Comparison of ENCODE assay signal across 8 cellular contexts in the genomic region with DNA sequence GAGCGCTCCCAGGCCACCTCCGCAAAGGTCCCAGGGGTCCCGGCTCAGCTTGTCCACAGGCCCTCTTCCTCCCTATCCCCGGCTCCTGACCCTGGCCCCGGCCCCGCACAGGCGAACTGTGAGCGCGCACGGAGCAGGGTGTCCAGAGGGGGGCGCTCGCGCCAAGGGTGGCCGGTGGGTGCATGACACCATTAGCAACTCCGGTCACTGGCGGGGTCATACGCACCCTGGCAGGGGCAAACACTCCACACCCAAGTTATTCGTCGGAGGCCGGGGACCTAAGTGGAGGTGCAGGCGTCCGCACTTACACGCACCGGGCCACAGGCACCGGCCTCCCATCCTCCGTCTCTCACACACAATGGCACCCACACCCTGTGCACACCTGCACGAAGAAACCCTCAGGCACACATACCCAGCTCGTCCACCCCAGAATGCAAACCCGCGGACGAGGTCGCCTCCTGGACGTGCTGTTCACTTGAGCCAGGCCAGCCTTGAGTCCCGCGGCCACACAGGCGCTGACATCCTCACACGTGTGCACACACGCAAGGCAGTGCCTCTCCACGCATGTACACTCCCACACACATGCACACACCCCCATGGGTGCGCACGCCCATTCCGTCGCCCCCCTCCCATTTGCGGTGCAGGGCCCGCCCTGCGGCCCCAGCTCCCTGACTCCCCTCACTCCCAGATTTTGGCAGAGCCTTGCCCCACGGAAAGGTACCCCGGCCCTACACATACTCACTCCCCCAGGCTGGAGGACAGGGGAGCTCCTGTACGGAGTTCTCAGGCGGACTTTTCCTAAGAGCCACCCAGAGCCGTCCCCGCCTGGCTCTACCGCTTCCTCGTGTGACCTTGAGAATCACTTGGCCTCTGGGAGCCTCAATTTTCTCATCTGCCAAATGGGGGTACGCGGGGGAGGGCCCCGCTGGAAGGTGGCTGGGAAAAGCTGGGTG. TPM values are rescaled to one million over a fixed set of nuclear protein-coding genes. Genes with fewer than 3 reads are reported as not detected.
DNase-seq lines count a peak whose midpoint lies in the region; ATAC-seq, FAIRE-seq and TF ChIP-seq lines count a peak whose summit lies in the region.

Gene RASGRP2, minus strand, starts transcription at position 552 of the 953 bp plus-strand sequence. CDS start 1,276 bp downstream, outside the sequence.

- no peak within 1 kb of the TSS for H2AFZ ChIP-seq in HepG2 (ENCODE audit: low read length)

- 0 out of 2 replicates have a peak, but pooled peaks cover 3% of the 10 kb centered on the region for H4K20me1 ChIP-seq in HepG2 (ENCODE audit: insufficient read depth, low read length)

- DNase-seq in Caki2 (ENCODE audit: low read depth): peak; percentile 41
- peak; percentile 62 for DNase-seq in Jurkat, Clone E6-1 (ENCODE audit: low read depth, low spot score)
- DNase-seq in activated CD4-positive, CD25-positive, alpha-beta regulatory T cell treated with anti-CD3 and anti-CD28 coated beads, Interleukin-2, amount 50 U/mL, for 16 hours (ENCODE audit: low read depth, low spot score): peak; percentile 66
- peak; percentile 83 to 93 for DNase-seq in central memory CD8-positive, alpha-beta T cell (ENCODE audit: low spot score in 2 of 2)
- peak; percentile 28 for DNase-seq in HepG2 (ENCODE audit: low spot score)
- peak; percentile 71 to 73 for DNase-seq in stimulated activated CD4-positive, alpha-beta T cell treated with anti-CD3 and anti-CD28 coated beads, Interleukin-4, amount 100 ng/mL, for 4 hours
- DNase-seq in putamen (ENCODE audit: low spot score): no peak

- TF ChIP-seq POLR2A in HepG2 (IDR thresholded peaks at IDR 0.05; ENCODE audit: insufficient read depth in 1 of 2, low read depth in 2 of 2, low read length in 2 of 2): no peak

- H3K9me3 Mint-ChIP-seq in central memory CD8-positive, alpha-beta T cell: no peaks in the 10 kb centered on the region

- FAIRE-seq in HepG2 (lab: Jason Lieb, UNC): no peak

- BruUV-seq in HepG2 (replicated peaks; lab: Mats Ljungman, UMichigan): no TSS peak

- no peaks in the 10 kb centered on the region for H3K79me2 ChIP-seq in HepG2 (ENCODE audit: insufficient read depth, low read length)

- no peaks in the 10 kb centered on the region for H3K27me3 Mint-ChIP-seq in central memory CD8-positive, alpha-beta T cell

- TF ChIP-seq EP300 in HepG2 (IDR thresholded peaks at IDR 0.05; ENCODE audit: low read depth in 2 of 2, low read length in 2 of 2) (no peak), HepG2 (CRISPR knock-in tag; IDR thresholded peaks at IDR 0.05; ENCODE audit: borderline replicate concordance) (no peak)

- TF ChIP-seq CTCF in HepG2 (CRISPR knock-in tag; IDR thresholded peaks at IDR 0.05): peak; percentile 78

- no peaks in the 10 kb centered on the region for H3K36me3 ChIP-seq in HepG2 (replicated peaks in 1 of 2; ENCODE audit: control insufficient read depth in 1 of 2, insufficient read depth in 2 of 2, low read length in 2 of 2)

- no peak within 1 kb of the TSS for H3K9ac ChIP-seq in HepG2 (ENCODE audit: insufficient read depth, low read depth, low read length)

- peak; percentile 40; the same call in 1 of the 2 replicates for TF ChIP-seq RAD21 in HepG2 (CRISPR knock-in tag; IDR thresholded peaks at IDR 0.05)

- H3K4me1 Mint-ChIP-seq in central memory CD8-positive, alpha-beta T cell: peaks cover 58% of the 10 kb centered on the region

- peaks cover 47% of the 10 kb centered on the region for H3K36me3 Mint-ChIP-seq in central memory CD8-positive, alpha-beta T cell (ENCODE audit: insufficient read depth)

- ATAC-seq in central memory CD8-positive, alpha-beta T cell (replicated peaks; ENCODE audit: extremely low read depth, poor library complexity, severe bottlenecking): peak; percentile 52
- peak; percentile 59 for ATAC-seq in HepG2
- no peak for ATAC-seq in HG02981 (IDR thresholded peaks at IDR 0.05; ENCODE audit: unreplicated experiment)

- no peaks in the 10 kb centered on the region for H3K9me3 ChIP-seq in HepG2 (ENCODE audit: low read length)

- POLR2A ChIA-PET in HepG2 (lab: Yijun Ruan, JAX): interaction anchor here (0.6 kb wide), 1 partner anchor 956 kb away, joined by 4 read pairs; no protein-coding TSS in a partner anchor

- no peak within 1 kb of the TSS for H3K27ac ChIP-seq in HepG2 (ENCODE audit: extremely low read length, insufficient read depth, low read length)

- 27% methylated on average over 11 of the region's 57 CpGs for WGBS in HepG2 (ENCODE audit: low lambda C conversion rate)

- H3K27me3 ChIP-seq in HepG2 (ENCODE audit: control insufficient read depth in 1 of 2, insufficient read depth in 2 of 2, low read length in 2 of 2): peaks cover 14 to 79% of the 10 kb centered on the region in 2 experiments

- H3K4me3 ChIP-seq in Jurkat, Clone E6-1 (ENCODE audit: low read length): peak within 1 kb of the TSS; percentile 76
- H3K4me3 ChIP-seq in HepG2 (replicated peaks in 1 of 3; ENCODE audit: insufficient read depth in 1 of 3, low read depth in 2 of 3, low read length in 3 of 3): peak within 1 kb of the TSS; percentile 40 to 74 (median 59)

- peaks cover 36% of the 10 kb centered on the region for H3K4me1 ChIP-seq in HepG2 (ENCODE audit: insufficient read depth, low read length)

- intact Hi-C loops in HepG2 (cut with micrococcal nuclease; ENCODE audit: unreplicated experiment): no loop called here

- H3K27ac Mint-ChIP-seq in central memory CD8-positive, alpha-beta T cell (ENCODE audit: low read depth): peak within 1 kb of the TSS; percentile 99

- H3K4me3 Mint-ChIP-seq in central memory CD8-positive, alpha-beta T cell: peak within 1 kb of the TSS; percentile 97

- in situ Hi-C loops in Caki2 (cut with HindIII; ENCODE audit: low pct_unique_long_range_greater_than_20kb, low sequenced_read_pairs): no loop called here
- in situ Hi-C loops in HepG2 (cut with HindIII; ENCODE audit: extremely low pct_ligation_motif_present, low pct_unique_long_range_greater_than_20kb): no loop called here

- H3K4me2 ChIP-seq in HepG2 (ENCODE audit: low read depth, low read length): peak within 1 kb of the TSS; percentile 82

- CTCF ChIA-PET in HepG2 (lab: Yijun Ruan, JAX; ENCODE audit: low intra/inter-chr PET ratio, low total read pairs): interaction anchor here (2.8 kb wide), 1 partner anchor 55 kb away, joined by 23 read pairs; no protein-coding TSS in a partner anchor

TF ChIP-seq in HepG2, 621 proteins besides CTCF, POLR2A, EP300 and RAD21 (continues in another document):
- TF ChIP-seq ZNF124 (CRISPR knock-in tag; IDR thresholded peaks at IDR 0.05) (no peak), ETV5 (CRISPR knock-in tag; IDR thresholded peaks at IDR 0.05; ENCODE audit: borderline replicate concordance) (no peak), THRA (CRISPR knock-in tag; IDR thresholded peaks at IDR 0.05; ENCODE audit: borderline replicate concordance) (no peak), SP5 (CRISPR knock-in tag; IDR thresholded peaks at IDR 0.05; ENCODE audit: borderline replicate concordance, low read depth) (no peak), ZNF3 (CRISPR knock-in tag; IDR thresholded peaks at IDR 0.05) (no peak)
- TF ChIP-seq, protein P1, sequence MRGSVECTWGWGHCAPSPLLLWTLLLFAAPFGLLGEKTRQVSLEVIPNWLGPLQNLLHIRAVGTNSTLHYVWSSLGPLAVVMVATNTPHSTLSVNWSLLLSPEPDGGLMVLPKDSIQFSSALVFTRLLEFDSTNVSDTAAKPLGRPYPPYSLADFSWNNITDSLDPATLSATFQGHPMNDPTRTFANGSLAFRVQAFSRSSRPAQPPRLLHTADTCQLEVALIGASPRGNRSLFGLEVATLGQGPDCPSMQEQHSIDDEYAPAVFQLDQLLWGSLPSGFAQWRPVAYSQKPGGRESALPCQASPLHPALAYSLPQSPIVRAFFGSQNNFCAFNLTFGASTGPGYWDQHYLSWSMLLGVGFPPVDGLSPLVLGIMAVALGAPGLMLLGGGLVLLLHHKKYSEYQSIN (CRISPR knock-in tag; IDR thresholded peaks at IDR 0.05; ENCODE audit: borderline replicate concordance): no peak

RNA-seq across cellular contexts. Expression of gene RASGRP2, which starts in this region (rescaled TPM):
- not detected in 2 replicates for total RNA-seq in Caki2 (2014; rRNA removed; shearing (Covaris generic); ENCODE audit: low replicate concordance)
- 130 TPM for polyA plus RNA-seq in Jurkat, Clone E6-1 (2012; ENCODE audit: insufficient read depth, insufficient read length)
- total RNA-seq in HepG2 (2016; rRNA removed; fragmentation: Illumina TruSeq; extraction: Trizol): not detected in 2 replicates
- not detected in 2 replicates for total RNA-seq in HepG2 (2016; cell fraction: cytosol; rRNA removed; fragmentation: Illumina TruSeq; extraction: Trizol; ENCODE audit: low read depth)
- total RNA-seq in HepG2 (2016; cell fraction: insoluble cytoplasmic fraction; rRNA removed; fragmentation: Illumina TruSeq; extraction: Trizol): not detected in 2 replicates
- total RNA-seq in HepG2 (2016; cell fraction: membrane; rRNA removed; fragmentation: Illumina TruSeq; extraction: Trizol): not detected in 2 replicates
- not detected in 2 replicates for total RNA-seq in HepG2 (2016; cell fraction: nucleus; rRNA removed; fragmentation: Illumina TruSeq; extraction: Trizol)
- polyA plus RNA-seq in HepG2 (2011; rRNA removed): 0.18 and 0.61 TPM in 2 replicates
- polyA plus RNA-seq in HepG2 (2011; cell fraction: cytosol; rRNA removed): 0.23 TPM in 2 replicates
- polyA plus RNA-seq in HepG2 (2011; cell fraction: nucleus; rRNA removed): 0.54 and 1.5 TPM in 2 replicates
- 0.38 TPM in 1 of 2 replicates, not detected in the other for polyA plus RNA-seq in HepG2 (2012)
- polyA plus RNA-seq in HepG2 (2016; cell fraction: cytosol; fragmentation: Illumina TruSeq; extraction: Trizol; ENCODE audit: low read depth): 0.26 and 0.27 TPM in 2 replicates
- not detected in 2 replicates for polyA plus RNA-seq in HepG2 (2016; cell fraction: insoluble cytoplasmic fraction; fragmentation: Illumina TruSeq; extraction: Trizol; ENCODE audit: low read depth)
- 0.30 TPM in 1 of 2 replicates, not detected in the other for polyA plus RNA-seq in HepG2 (2016; cell fraction: membrane; fragmentation: Illumina TruSeq; extraction: Trizol; ENCODE audit: low read depth)
- polyA plus RNA-seq in HepG2 (2016; cell fraction: nucleus; fragmentation: Illumina TruSeq; extraction: Trizol; ENCODE audit: insufficient read depth, low read depth): not detected in 2 replicates
- 0.28 TPM in 1 of 2 replicates, not detected in the other for polyA minus RNA-seq in HepG2 (2011; rRNA and poly(A)+ RNA removed; ENCODE audit: low replicate concordance)
- not detected in 2 replicates for polyA minus RNA-seq in HepG2 (2011; cell fraction: cytosol; rRNA and poly(A)+ RNA removed)
- not detected in 2 replicates for polyA minus RNA-seq in HepG2 (2011; cell fraction: nucleus; rRNA and poly(A)+ RNA removed)

Comparison
In these comparisons a context has a peak if more than half of its experiments do, and no peak if none do; other contexts are left out.
1. Peak in DNase-seq in Caki2; RNA of the gene not detected or under 1 TPM.